ENCODE assay signal across 8 cellular contexts in genomic region chr6:422423-423061, GRCh38. TPM values are rescaled to one million over a fixed set of nuclear protein-coding genes. Genes with fewer than 3 reads are reported as not detected.
A peak's percentile ranks its signal among the peaks of the same experiment; 100 is the strongest.
DNase-seq lines count a peak whose midpoint lies in the region; ATAC-seq and TF ChIP-seq lines count a peak whose summit lies in the region.

No MANE protein-coding gene starts in this region.

- H3K4me3 Mint-ChIP-seq in MCF 10A (ENCODE audit: unreplicated experiment): no peak overlapping the region
- peak overlapping the region; percentile 25 for H3K4me3 Mint-ChIP-seq in activated T-helper 17 cell treated with anti-CD3 and anti-CD28 coated beads, Interleukin-2, amount 50 U/mL, for 72 hours

- BruUV-seq in MCF 10A (replicated peaks; lab: Mats Ljungman, UMichigan): no TSS peak

- TF ChIP-seq CTCF in MCF 10A (IDR thresholded peaks at IDR 0.05; ENCODE audit: unreplicated experiment) (no peak), breast epithelium (IDR thresholded peaks at IDR 0.05) (no peak), sigmoid colon (IDR thresholded peaks at IDR 0.05) (no peak)

- CTCF ChIA-PET in MCF 10A (lab: Yijun Ruan, JAX): no interaction called here

- ATAC-seq in HG03558 (IDR thresholded peaks at IDR 0.05; ENCODE audit: extremely low read depth, unreplicated experiment): peak; percentile 60
- ATAC-seq in activated T-helper 17 cell treated with anti-CD3 and anti-CD28 coated beads, Interleukin-2, amount 50 U/mL, for 72 hours (replicated peaks): peak; percentile 100
- no peak for ATAC-seq in left lobe of liver

- no peaks in the 10 kb centered on the region for H3K9me3 Mint-ChIP-seq in MCF 10A (ENCODE audit: unreplicated experiment)
- no peaks in the 10 kb centered on the region for H3K9me3 Mint-ChIP-seq in activated T-helper 17 cell treated with anti-CD3 and anti-CD28 coated beads, Interleukin-2, amount 50 U/mL, for 72 hours

- TF ChIP-seq EP300 in sigmoid colon (IDR thresholded peaks at IDR 0.05): no peak

- peak overlapping the region; percentile 64 for H3K27ac Mint-ChIP-seq in MCF 10A (ENCODE audit: low read depth, unreplicated experiment)
- H3K27ac Mint-ChIP-seq in activated T-helper 17 cell treated with anti-CD3 and anti-CD28 coated beads, Interleukin-2, amount 50 U/mL, for 72 hours: peak overlapping the region; percentile 77

- no peak for TF ChIP-seq POLR2A in breast epithelium (IDR thresholded peaks at IDR 0.05)
- no peak for TF ChIP-seq POLR2A in sigmoid colon (IDR thresholded peaks at IDR 0.05)

- WGBS in sigmoid colon, 2 donors: 43 to 52% methylated on average over 6 of the region's 6 CpGs

- H3K36me3 ChIP-seq in breast epithelium: no peaks in the 10 kb centered on the region
- H3K36me3 ChIP-seq in sigmoid colon: no peaks in the 10 kb centered on the region

- H3K27ac ChIP-seq in breast epithelium (peak overlapping the region in 1 of 2 donors; percentile 3), sigmoid colon (no peak overlapping the region)

- peaks cover 0 to 14% of the 10 kb centered on the region in 2 donors for H3K9me3 ChIP-seq in breast epithelium
- peaks cover 0 to 7% (median 0%) of the 10 kb centered on the region in 4 donors for H3K9me3 ChIP-seq in sigmoid colon

- H3K4me3 ChIP-seq in breast epithelium: no peak overlapping the region
- no peak overlapping the region for H3K4me3 ChIP-seq in sigmoid colon

- no peaks in the 10 kb centered on the region for H3K27me3 Mint-ChIP-seq in MCF 10A (ENCODE audit: insufficient read depth, unreplicated experiment)
- no peaks in the 10 kb centered on the region for H3K27me3 Mint-ChIP-seq in activated T-helper 17 cell treated with anti-CD3 and anti-CD28 coated beads, Interleukin-2, amount 50 U/mL, for 72 hours

- H3K4me1 ChIP-seq in breast epithelium (no peaks in the 10 kb centered on the region), sigmoid colon (peaks cover 0 to 6% (median 0%) of the 10 kb centered on the region in 4 donors)

- intact Hi-C loops in MCF 10A (cut with micrococcal nuclease): loop anchor here (2.0 kb wide), 1 partner anchor 130 kb away; the partner anchor contains the start of gene DUSP22
- intact Hi-C loops in breast epithelium (cut with DNase I; ENCODE audit: low total_unique reads): no loop called here
- intact Hi-C loops in sigmoid colon (cut with DNase I): no loop called here

- H3K36me3 Mint-ChIP-seq in MCF 10A (ENCODE audit: insufficient read depth, unreplicated experiment): no peaks in the 10 kb centered on the region
- H3K36me3 Mint-ChIP-seq in activated T-helper 17 cell treated with anti-CD3 and anti-CD28 coated beads, Interleukin-2, amount 50 U/mL, for 72 hours (ENCODE audit: low read depth): no peaks in the 10 kb centered on the region

- H3K27me3 ChIP-seq in breast epithelium: peaks cover 0 to 6% of the 10 kb centered on the region in 2 donors
- H3K27me3 ChIP-seq in sigmoid colon: no peaks in the 10 kb centered on the region

- POLR2A ChIA-PET in MCF 10A (lab: Yijun Ruan, JAX): interaction anchor here (0.7 to 1.4 kb wide), 5 partner anchors 19 to 129 kb away, joined by 3 read pairs; no protein-coding TSS in a partner anchor

- DNase-seq in MCF 10A (ENCODE audit: unreplicated experiment): peak; percentile 90
- DNase-seq in breast epithelium (ENCODE audit: low spot score in 2 of 2): no peak
- peak; percentile 3 for DNase-seq in left lobe of liver (ENCODE audit: low spot score)
- DNase-seq in pons (ENCODE audit: low spot score): no peak
- DNase-seq in sigmoid colon: no peak
- DNase-seq in NCI-H526 treated with DMSO at 0.1 percent for 48 hours (lab: John Stamatoyannopoulos, UW): no peak

- no peaks in the 10 kb centered on the region for H3K4me1 Mint-ChIP-seq in MCF 10A (ENCODE audit: insufficient read depth, unreplicated experiment)
- peaks cover 9% of the 10 kb centered on the region for H3K4me1 Mint-ChIP-seq in activated T-helper 17 cell treated with anti-CD3 and anti-CD28 coated beads, Interleukin-2, amount 50 U/mL, for 72 hours

RNA-seq across cellular contexts. Expression of gene IRF4, which starts 31.0 kb away (rescaled TPM):
- total RNA-seq in MCF 10A (2022): not detected in 2 replicates
- total RNA-seq in breast epithelium: 10 to 100 TPM in 2 of 3 donors, 1 to 10 TPM in 1; 9.1 to 25.2 (median 13.0) TPM
- total RNA-seq in activated T-helper 17 cell treated with anti-CD3 and anti-CD28 coated beads, Interleukin-2, amount 50 U/mL, for 72 hours: 100 to 1,000 TPM; 477 to 704 TPM
- 1.7 TPM for total RNA-seq in left lobe of liver
- total RNA-seq in sigmoid colon: under 1 TPM; 0.28 to 0.68 (median 0.34) TPM
- polyA plus RNA-seq in sigmoid colon: 1 to 10 TPM in 1 of 3 donors, under 1 TPM in 2; 0.46 to 9.3 (median 0.60) TPM

Comparison
In these comparisons a context has a peak if more than half of its experiments do, and no peak if none do; other contexts are left out.
1. DNase-seq: peak in MCF 10A (single experiment) and left lobe of liver (single experiment); none in breast epithelium (0 of 2), pons (single experiment), sigmoid colon (single experiment) and NCI-H526 treated with DMSO at 0.1 percent for 48 hours (single experiment).
2. RNA of gene IRF4, which starts 31.0 kb away (total RNA-seq): 477 to 704 TPM in activated T-helper 17 cell treated with anti-CD3 and anti-CD28 coated beads, Interleukin-2, amount 50 U/mL, for 72 hours; 9.1 to 25.2 TPM in breast epithelium, 1.7 TPM in left lobe of liver (single experiment), 0.28 to 0.68 TPM in sigmoid colon and not detected in MCF 10A; every median in the first group is over 10 times any median in the second.